Comparison of ENCODE assay signal across 8 cellular contexts in the genomic region with DNA sequence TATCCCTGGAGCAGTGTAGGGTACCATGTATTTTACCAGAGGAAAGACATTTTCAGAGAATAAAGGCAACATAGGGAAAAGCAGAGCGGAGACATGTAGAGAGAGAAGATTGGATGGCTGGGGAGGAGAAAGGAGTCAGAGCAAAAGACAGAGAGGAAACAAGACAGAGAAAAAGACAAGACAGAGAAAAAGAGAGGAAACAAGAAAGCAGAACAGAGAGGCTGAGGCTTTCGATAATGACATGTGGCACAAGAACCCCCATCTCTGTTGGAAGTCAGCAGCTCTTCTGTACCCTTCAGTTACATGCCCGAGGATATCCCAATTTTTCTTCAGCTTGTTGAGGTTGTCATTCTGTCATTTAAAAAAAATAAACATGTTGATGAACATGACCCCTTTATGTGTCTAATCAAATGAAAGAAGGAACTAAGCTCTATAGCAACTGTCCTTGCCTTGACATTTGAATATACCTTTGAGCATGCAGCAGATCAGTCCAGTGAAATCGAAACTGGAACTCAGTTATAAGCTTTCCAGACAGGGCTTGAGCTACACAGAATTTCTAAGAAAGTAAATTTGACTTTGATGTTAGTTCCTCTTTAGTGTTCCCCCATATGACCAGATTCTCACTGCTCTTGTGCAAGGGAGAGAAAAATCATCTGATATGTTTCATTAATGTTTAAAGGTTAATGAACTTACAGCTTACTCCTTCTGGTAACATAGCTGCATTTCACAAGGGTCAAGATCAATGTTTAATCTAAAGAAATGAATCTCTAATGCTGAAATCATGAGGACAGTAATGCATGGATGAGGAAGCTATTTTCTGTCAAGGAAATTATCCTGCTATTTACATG.
A peak's percentile ranks its signal among the peaks of the same experiment; 100 is the strongest.
DNase-seq lines count a peak whose midpoint lies in the region; ATAC-seq and TF ChIP-seq lines count a peak whose summit lies in the region.

No MANE protein-coding gene starts in this region.

- ATAC-seq in HG02938 (IDR thresholded peaks at IDR 0.05; ENCODE audit: unreplicated experiment), result peak; percentile 87
- peak; percentile 79 to 81 for ATAC-seq in naive B cell (ENCODE audit: low read depth in 2 of 2)
- no peak for ATAC-seq in gastroesophageal sphincter

- H3K4me1 Mint-ChIP-seq in activated CD4-positive, alpha-beta T cell treated with anti-CD3 and anti-CD28 coated beads, Interleukin-2, amount 10 ng/mL, durations not matched to agents 7 days and 5 days, result peaks cover 64% of the 10 kb centered on the region
- peaks cover 48 to 58% (median 54%) of the 10 kb centered on the region in 3 donors for H3K4me1 Mint-ChIP-seq in naive B cell

- CTCF ChIA-PET in activated CD4-positive, alpha-beta T cell treated with anti-CD3 and anti-CD28 coated beads, Interleukin-2, amount 10 ng/mL, durations not matched to agents 7 days and 5 days (lab: Charles Lee), result interaction anchor here (0.8 to 1.8 kb wide), 8 partner anchors 9 to 77 kb away, joined by 3 to 8 read pairs (median 3); no protein-coding TSS in a partner anchor

- H3K27ac Mint-ChIP-seq in activated CD4-positive, alpha-beta T cell treated with anti-CD3 and anti-CD28 coated beads, Interleukin-2, amount 10 ng/mL, durations not matched to agents 7 days and 5 days, result peak overlapping the region; percentile 96
- peak overlapping the region; percentile 73 to 98 (median 84) for H3K27ac Mint-ChIP-seq in naive B cell

- peak overlapping the region; percentile 64 for H3K4me3 ChIP-seq in OCI-LY3 (ENCODE audit: low read length)
- H3K4me3 ChIP-seq in gastroesophageal sphincter, result no peak overlapping the region

- peaks cover 24% of the 10 kb centered on the region for H3K36me3 Mint-ChIP-seq in activated CD4-positive, alpha-beta T cell treated with anti-CD3 and anti-CD28 coated beads, Interleukin-2, amount 10 ng/mL, durations not matched to agents 7 days and 5 days (ENCODE audit: low read depth)
- H3K36me3 Mint-ChIP-seq in naive B cell, result no peaks in the 10 kb centered on the region

- peak overlapping the region; percentile 70; the same call in 1 of the 2 replicates for H2AFZ ChIP-seq in OCI-LY3 (ENCODE audit: low read depth, low read length)

- H3K9me3 Mint-ChIP-seq in activated CD4-positive, alpha-beta T cell treated with anti-CD3 and anti-CD28 coated beads, Interleukin-2, amount 10 ng/mL, durations not matched to agents 7 days and 5 days, result peaks cover 18% of the 10 kb centered on the region
- H3K9me3 Mint-ChIP-seq in naive B cell, result peaks cover 0 to 2% (median 0%) of the 10 kb centered on the region in 7 donors

- no peaks in the 10 kb centered on the region for H3K79me2 ChIP-seq in OCI-LY3 (ENCODE audit: low read length)

- peak overlapping the region; percentile 65 for H3K4me3 Mint-ChIP-seq in activated CD4-positive, alpha-beta T cell treated with anti-CD3 and anti-CD28 coated beads, Interleukin-2, amount 10 ng/mL, durations not matched to agents 7 days and 5 days
- H3K4me3 Mint-ChIP-seq in naive B cell, result peak overlapping the region; percentile 51 to 90 (median 77)

- H3K27me3 ChIP-seq in OCI-LY3 (ENCODE audit: low read depth, low read length), result no peaks in the 10 kb centered on the region
- no peaks in the 10 kb centered on the region for H3K27me3 ChIP-seq in gastroesophageal sphincter

- TF ChIP-seq CTCF in OCI-LY3 (IDR thresholded peaks at IDR 0.05; ENCODE audit: low read depth, low read length) (no peak), gastroesophageal sphincter (IDR thresholded peaks at IDR 0.05) (no peak)

- peak overlapping the region; percentile 78 for H3K9ac ChIP-seq in OCI-LY3 (ENCODE audit: low read length)

- WGBS in gastroesophageal sphincter (ENCODE audit: low coverage in 1 of 2), 2 donors, result 40 to 62% methylated on average over 2 to 4 of the region's 4 CpGs

- TF ChIP-seq EP300 in gastroesophageal sphincter (IDR thresholded peaks at IDR 0.05), result no peak

- H3K9me3 ChIP-seq in OCI-LY3 (ENCODE audit: insufficient read depth, low read length) (no peaks in the 10 kb centered on the region), gastroesophageal sphincter (no peaks in the 10 kb centered on the region)

- peak overlapping the region; percentile 92 for H3K4me2 ChIP-seq in OCI-LY3 (ENCODE audit: low read length)

- H3K36me3 ChIP-seq in OCI-LY3 (replicated peaks; ENCODE audit: low read depth, low read length) (no peaks in the 10 kb centered on the region), gastroesophageal sphincter (no peaks in the 10 kb centered on the region)

- no peaks in the 10 kb centered on the region for H3K27me3 Mint-ChIP-seq in activated CD4-positive, alpha-beta T cell treated with anti-CD3 and anti-CD28 coated beads, Interleukin-2, amount 10 ng/mL, durations not matched to agents 7 days and 5 days
- H3K27me3 Mint-ChIP-seq in naive B cell, result no peaks in the 10 kb centered on the region

- peak; percentile 52 for DNase-seq in activated CD4-positive, alpha-beta T cell treated with anti-CD3 and anti-CD28 coated beads, Interleukin-2, amount 10 ng/mL, durations not matched to agents 7 days and 5 days
- no peak for DNase-seq in activated CD4-positive, alpha-beta T cell treated with anti-CD3 and anti-CD28 coated beads, Interleukin-2, amount 50 U/mL, for 48 hours
- DNase-seq in naive B cell (peak; percentile 81), DMS153 (lab: John Stamatoyannopoulos, UW) (no peak), NCI-H2029 (lab: John Stamatoyannopoulos, UW) (no peak)

- POLR2A ChIA-PET in activated CD4-positive, alpha-beta T cell treated with anti-CD3 and anti-CD28 coated beads, Interleukin-2, amount 10 ng/mL, durations not matched to agents 7 days and 5 days (lab: Charles Lee), result interaction anchor here (0.5 to 1.0 kb wide), 3 partner anchors 14 to 64 kb away, joined by 3 to 6 read pairs (median 5); no protein-coding TSS in a partner anchor

- no peaks in the 10 kb centered on the region for H4K20me1 ChIP-seq in OCI-LY3 (ENCODE audit: insufficient read depth, low read length)

- H3K27ac ChIP-seq in OCI-LY3 (ENCODE audit: low read length) (peak overlapping the region; percentile 97), gastroesophageal sphincter (no peak overlapping the region)

- no peak for TF ChIP-seq POLR2A in gastroesophageal sphincter (IDR thresholded peaks at IDR 0.05)

- peaks cover 50% of the 10 kb centered on the region for H3K4me1 ChIP-seq in OCI-LY3 (ENCODE audit: low read length)
- no peaks in the 10 kb centered on the region for H3K4me1 ChIP-seq in gastroesophageal sphincter

Comparison
In these comparisons a context has a peak if more than half of its experiments do, and no peak if none do; other contexts are left out.
1. DNase-seq: peak in activated CD4-positive, alpha-beta T cell treated with anti-CD3 and anti-CD28 coated beads, Interleukin-2, amount 10 ng/mL, durations not matched to agents 7 days and 5 days (single experiment) and naive B cell (single experiment); none in activated CD4-positive, alpha-beta T cell treated with anti-CD3 and anti-CD28 coated beads, Interleukin-2, amount 50 U/mL, for 48 hours (0 of 2), DMS153 (single experiment) and NCI-H2029 (single experiment).